Comparison of ENCODE assay signal across 1 cellular context in the genomic region with DNA sequence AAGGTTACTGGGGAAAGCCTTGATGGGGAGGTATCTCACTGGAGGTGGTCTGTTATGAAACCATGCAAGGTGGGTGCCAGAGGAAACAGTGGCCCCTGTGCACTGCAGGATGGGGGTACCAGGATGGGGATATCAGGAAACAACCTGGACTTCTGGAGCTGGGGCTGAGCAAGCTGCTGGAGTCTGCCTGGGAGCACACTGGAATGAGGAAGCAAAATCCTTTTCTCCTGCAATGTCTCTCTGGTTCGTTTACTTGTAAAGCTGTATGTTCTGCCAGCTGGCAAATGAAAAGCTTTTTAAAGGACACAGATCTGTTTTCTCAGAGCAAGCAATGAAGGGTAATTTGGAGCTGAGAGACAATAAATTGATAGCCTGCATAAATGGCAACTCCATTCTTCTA.
A peak's percentile ranks its signal among the peaks of the same experiment; 100 is the strongest.
TF ChIP-seq lines count a peak whose summit lies in the region.

No MANE protein-coding gene starts in this region.

TF ChIP-seq in HepG2, 621 proteins besides CTCF, POLR2A, EP300 and RAD21:
- TF ChIP-seq ELF3 (CRISPR knock-in tag; IDR thresholded peaks at IDR 0.05) (peak; percentile 98), MED1 (CRISPR knock-in tag; IDR thresholded peaks at IDR 0.05) (0 out of 2 replicates have a peak, but pooled peaks have one; percentile 17), ELF1 (CRISPR knock-in tag; IDR thresholded peaks at IDR 0.05) (peak; percentile 41; the same call in 1 of the 2 replicates), ZNF292 (CRISPR knock-in tag; IDR thresholded peaks at IDR 0.05; ENCODE audit: borderline replicate concordance, low read depth) (0 out of 2 replicates have a peak, but pooled peaks have one; percentile 29), SAP130 (CRISPR knock-in tag; IDR thresholded peaks at IDR 0.05; ENCODE audit: low read depth) (peak; percentile 32; the same call in 1 of the 2 replicates), NCOA1 (CRISPR knock-in tag; IDR thresholded peaks at IDR 0.05) (no peak), SIN3B (IDR thresholded peaks at IDR 0.05; ENCODE audit: low read length) (no peak), SKI (IDR thresholded peaks at IDR 0.05; ENCODE audit: partially characterized antibody) (no peak), ZMAT3 (CRISPR knock-in tag; conservative IDR thresholded peaks at IDR 0.05) (no peak), REXO4 (CRISPR knock-in tag; IDR thresholded peaks at IDR 0.05; ENCODE audit: borderline replicate concordance) (no peak), TEAD3 (CRISPR knock-in tag; optimal IDR thresholded peaks at IDR 0.05; ENCODE audit: borderline replicate concordance) (peak; percentile 82), ZNF501 (CRISPR knock-in tag; IDR thresholded peaks at IDR 0.05) (no peak), SALL1 (CRISPR knock-in tag; IDR thresholded peaks at IDR 0.05) (peak; percentile 25; the same call in 1 of the 2 replicates), ASH2L (IDR thresholded peaks at IDR 0.05; ENCODE audit: insufficient read length, low read depth, low read length) (no peak), XBP1 (CRISPR knock-in tag; IDR thresholded peaks at IDR 0.05) (no peak)
- TF ChIP-seq, protein P1, sequence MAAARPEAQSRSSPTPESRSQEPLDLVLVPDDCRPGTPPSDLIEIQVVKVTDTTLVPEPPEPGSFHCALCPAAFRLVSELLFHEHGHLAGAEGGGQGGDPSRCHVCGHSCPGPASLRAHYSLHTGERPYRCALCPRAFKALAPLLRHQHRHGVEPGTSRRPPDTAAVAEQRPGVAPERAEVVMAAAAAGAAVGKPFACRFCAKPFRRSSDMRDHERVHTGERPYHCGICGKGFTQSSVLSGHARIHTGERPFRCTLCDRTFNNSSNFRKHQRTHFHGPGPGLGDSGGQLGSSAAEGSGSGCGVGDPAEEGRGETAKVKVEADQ (CRISPR knock-in tag; IDR thresholded peaks at IDR 0.05; ENCODE audit: borderline replicate concordance), result no peak
- TF ChIP-seq, protein P2, sequence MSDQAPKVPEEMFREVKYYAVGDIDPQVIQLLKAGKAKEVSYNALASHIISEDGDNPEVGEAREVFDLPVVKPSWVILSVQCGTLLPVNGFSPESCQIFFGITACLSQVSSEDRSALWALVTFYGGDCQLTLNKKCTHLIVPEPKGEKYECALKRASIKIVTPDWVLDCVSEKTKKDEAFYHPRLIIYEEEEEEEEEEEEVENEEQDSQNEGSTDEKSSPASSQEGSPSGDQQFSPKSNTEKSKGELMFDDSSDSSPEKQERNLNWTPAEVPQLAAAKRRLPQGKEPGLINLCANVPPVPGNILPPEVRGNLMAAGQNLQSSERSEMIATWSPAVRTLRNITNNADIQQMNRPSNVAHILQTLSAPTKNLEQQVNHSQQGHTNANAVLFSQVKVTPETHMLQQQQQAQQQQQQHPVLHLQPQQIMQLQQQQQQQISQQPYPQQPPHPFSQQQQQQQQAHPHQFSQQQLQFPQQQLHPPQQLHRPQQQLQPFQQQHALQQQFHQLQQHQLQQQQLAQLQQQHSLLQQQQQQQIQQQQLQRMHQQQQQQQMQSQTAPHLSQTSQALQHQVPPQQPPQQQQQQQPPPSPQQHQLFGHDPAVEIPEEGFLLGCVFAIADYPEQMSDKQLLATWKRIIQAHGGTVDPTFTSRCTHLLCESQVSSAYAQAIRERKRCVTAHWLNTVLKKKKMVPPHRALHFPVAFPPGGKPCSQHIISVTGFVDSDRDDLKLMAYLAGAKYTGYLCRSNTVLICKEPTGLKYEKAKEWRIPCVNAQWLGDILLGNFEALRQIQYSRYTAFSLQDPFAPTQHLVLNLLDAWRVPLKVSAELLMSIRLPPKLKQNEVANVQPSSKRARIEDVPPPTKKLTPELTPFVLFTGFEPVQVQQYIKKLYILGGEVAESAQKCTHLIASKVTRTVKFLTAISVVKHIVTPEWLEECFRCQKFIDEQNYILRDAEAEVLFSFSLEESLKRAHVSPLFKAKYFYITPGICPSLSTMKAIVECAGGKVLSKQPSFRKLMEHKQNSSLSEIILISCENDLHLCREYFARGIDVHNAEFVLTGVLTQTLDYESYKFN (CRISPR knock-in tag; conservative IDR thresholded peaks at IDR 0.05), result no peak
- TF ChIP-seq, protein P3, sequence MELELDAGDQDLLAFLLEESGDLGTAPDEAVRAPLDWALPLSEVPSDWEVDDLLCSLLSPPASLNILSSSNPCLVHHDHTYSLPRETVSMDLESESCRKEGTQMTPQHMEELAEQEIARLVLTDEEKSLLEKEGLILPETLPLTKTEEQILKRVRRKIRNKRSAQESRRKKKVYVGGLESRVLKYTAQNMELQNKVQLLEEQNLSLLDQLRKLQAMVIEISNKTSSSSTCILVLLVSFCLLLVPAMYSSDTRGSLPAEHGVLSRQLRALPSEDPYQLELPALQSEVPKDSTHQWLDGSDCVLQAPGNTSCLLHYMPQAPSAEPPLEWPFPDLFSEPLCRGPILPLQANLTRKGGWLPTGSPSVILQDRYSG (CRISPR knock-in tag; IDR thresholded peaks at IDR 0.05), result no peak
- TF ChIP-seq, protein P4, sequence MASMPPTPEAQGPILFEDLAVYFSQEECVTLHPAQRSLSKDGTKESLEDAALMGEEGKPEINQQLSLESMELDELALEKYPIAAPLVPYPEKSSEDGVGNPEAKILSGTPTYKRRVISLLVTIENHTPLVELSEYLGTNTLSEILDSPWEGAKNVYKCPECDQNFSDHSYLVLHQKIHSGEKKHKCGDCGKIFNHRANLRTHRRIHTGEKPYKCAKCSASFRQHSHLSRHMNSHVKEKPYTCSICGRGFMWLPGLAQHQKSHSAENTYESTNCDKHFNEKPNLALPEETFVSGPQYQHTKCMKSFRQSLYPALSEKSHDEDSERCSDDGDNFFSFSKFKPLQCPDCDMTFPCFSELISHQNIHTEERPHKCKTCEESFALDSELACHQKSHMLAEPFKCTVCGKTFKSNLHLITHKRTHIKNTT (CRISPR knock-in tag; IDR thresholded peaks at IDR 0.05), result no peak
- TF ChIP-seq, protein P5, sequence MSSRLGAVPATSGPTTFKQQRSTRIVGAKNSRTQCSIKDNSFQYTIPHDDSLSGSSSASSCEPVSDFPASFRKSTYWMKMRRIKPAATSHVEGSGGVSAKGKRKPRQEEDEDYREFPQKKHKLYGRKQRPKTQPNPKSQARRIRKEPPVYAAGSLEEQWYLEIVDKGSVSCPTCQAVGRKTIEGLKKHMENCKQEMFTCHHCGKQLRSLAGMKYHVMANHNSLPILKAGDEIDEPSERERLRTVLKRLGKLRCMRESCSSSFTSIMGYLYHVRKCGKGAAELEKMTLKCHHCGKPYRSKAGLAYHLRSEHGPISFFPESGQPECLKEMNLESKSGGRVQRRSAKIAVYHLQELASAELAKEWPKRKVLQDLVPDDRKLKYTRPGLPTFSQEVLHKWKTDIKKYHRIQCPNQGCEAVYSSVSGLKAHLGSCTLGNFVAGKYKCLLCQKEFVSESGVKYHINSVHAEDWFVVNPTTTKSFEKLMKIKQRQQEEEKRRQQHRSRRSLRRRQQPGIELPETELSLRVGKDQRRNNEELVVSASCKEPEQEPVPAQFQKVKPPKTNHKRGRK (CRISPR knock-in tag; IDR thresholded peaks at IDR 0.05), result no peak
